ENCODE assay signal across 21 cellular contexts in the genomic region with DNA sequence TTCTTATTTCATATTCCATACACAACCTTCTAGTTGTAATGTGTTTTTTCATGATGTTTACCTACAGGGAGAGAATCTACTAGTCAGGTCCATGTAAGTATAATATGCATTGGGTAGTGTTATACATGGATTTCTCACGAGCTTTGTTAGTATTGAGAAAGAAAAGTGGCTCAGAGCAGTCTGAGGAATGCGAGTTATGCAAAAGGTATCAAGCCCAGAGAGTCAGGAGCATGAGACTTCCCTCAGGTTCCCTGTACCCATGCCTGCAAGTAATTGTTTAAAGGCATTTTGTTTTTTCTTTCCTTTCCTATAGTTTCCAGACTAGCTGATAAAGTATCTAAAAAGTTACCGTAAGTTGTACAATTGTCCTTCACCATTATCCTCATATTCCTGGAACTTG.
DNase-seq lines count a peak whose midpoint lies in the region; ATAC-seq and TF ChIP-seq lines count a peak whose summit lies in the region.
"Had no signal": no experiment of that assay in that cellular context is flagged by ENCODE, and none has a peak within 500 bp of the region (broad histone marks: within the 10 kb centered on the region; RNA-seq: fewer than 3 reads in every experiment).

No MANE protein-coding gene starts in this region.

- intact Hi-C loops in upper lobe of right lung (cut with DNase I) (no loop called here), transverse colon (cut with DNase I; ENCODE audit: low total_unique reads) (no loop called here)

- 62 to 88% methylated on average over 2 to 3 of the region's 3 CpGs for WGBS in transverse colon (ENCODE audit: low coverage in 1 of 2), 2 donors

- no peak overlapping the region for H2AFZ ChIP-seq in GM23338

- H3K4me3 Mint-ChIP-seq in GM23338: no peak overlapping the region
- H3K4me3 Mint-ChIP-seq: B cell, CD14-positive monocyte had no signal

- no peaks in the 10 kb centered on the region for H3F3A ChIP-seq in GM23338 (replicated peaks; ENCODE audit: low read depth)

- no peak overlapping the region for H3K4me3 ChIP-seq in GM23338
- H3K4me3 ChIP-seq in choroid plexus epithelial cell (ENCODE audit: low read depth, low read length): no peak overlapping the region
- no peak overlapping the region for H3K4me3 ChIP-seq in upper lobe of right lung
- H3K4me3 ChIP-seq in transverse colon: no peak overlapping the region
- H3K4me3 ChIP-seq: A549, Peyer's patch, SJCRH30 had no signal

- peaks cover 25% of the 10 kb centered on the region for H3K4me1 Mint-ChIP-seq in GM23338
- H3K4me1 Mint-ChIP-seq: CD14-positive monocyte had no signal

- H3K79me2 ChIP-seq in GM23338 (replicated peaks; ENCODE audit: insufficient read depth): no peaks in the 10 kb centered on the region

- peaks cover 8% of the 10 kb centered on the region; the same call in 2 of the 3 replicates for H3K36me3 Mint-ChIP-seq in GM23338 (ENCODE audit: low read depth)
- H3K36me3 Mint-ChIP-seq: CD14-positive monocyte had no signal

- DNase-seq in GM23338 (ENCODE audit: low spot score) (peak; percentile 66), choroid plexus epithelial cell (ENCODE audit: low read depth) (peak; percentile 21), kidney glomerular epithelial cell (lab: John Stamatoyannopoulos, UW) (peak; percentile 2), upper lobe of right lung (no peak), NCI-H345 treated with DMSO at 0.1 percent for 48 hours (lab: John Stamatoyannopoulos, UW; ENCODE audit: unreplicated experiment) (no peak), transverse colon (no peak)
- DNase-seq: DMS79 treated with DMSO at 0.1 percent for 48 hours, Karpas-422, MV-4-11, NCI-H1105 treated with DMSO at 0.1 percent for 48 hours, NCI-H2081, NCI-H2171, NCI-H345, NCI-H524 treated with DMSO at 0.1 percent for 48 hours, Peyer's patch, SJCRH30 had no signal

- H3K27ac ChIP-seq in GM23338 (ENCODE audit: low read depth) (no peak overlapping the region), upper lobe of right lung (no peak overlapping the region), transverse colon (no peak overlapping the region)
- H3K27ac ChIP-seq: A549, Peyer's patch, SJCRH30 had no signal

- H3K9me3 ChIP-seq in upper lobe of right lung (no peaks in the 10 kb centered on the region), transverse colon (no peaks in the 10 kb centered on the region)
- H3K9me3 ChIP-seq: A549, Peyer's patch, SJCRH30 had no signal

- peaks cover 8% of the 10 kb centered on the region for H3K9me3 Mint-ChIP-seq in GM23338

- peaks cover 2% of the 10 kb centered on the region for H3K27me3 Mint-ChIP-seq in GM23338 (ENCODE audit: insufficient read depth, low read depth, poor library complexity)
- H3K27me3 Mint-ChIP-seq: B cell had no signal

- H3K36me3 ChIP-seq in GM23338 (ENCODE audit: insufficient read depth) (no peaks in the 10 kb centered on the region), upper lobe of right lung (no peaks in the 10 kb centered on the region), transverse colon (no peaks in the 10 kb centered on the region)
- H3K36me3 ChIP-seq: Peyer's patch, SJCRH30 had no signal

- in situ Hi-C loops in transverse colon (cut with MboI; ENCODE audit: low pct_ligation_motif_present in 1 of 4, low pct_unique_long_range_greater_than_20kb in 1 of 4, low sequenced_read_pairs in 3 of 4): no loop called here

- no peak overlapping the region for H3K4me2 ChIP-seq in GM23338
- H3K4me2 ChIP-seq: A549 had no signal

- ATAC-seq in GM23338 (peak; percentile 93), upper lobe of right lung (peak; percentile 58), GM18519 (IDR thresholded peaks at IDR 0.05; ENCODE audit: low FRiP score, unreplicated experiment) (no peak)
- ATAC-seq: A549, HCT116 had no signal

- peak overlapping the region; percentile 0; the same call in 1 of the 2 replicates for H3K27ac Mint-ChIP-seq in GM23338
- H3K27ac Mint-ChIP-seq: B cell, CD14-positive monocyte had no signal

- no peaks in the 10 kb centered on the region for H3K9me2 ChIP-seq in GM23338 (ENCODE audit: insufficient read depth)

- H3K27me3 ChIP-seq in GM23338 (ENCODE audit: insufficient read depth) (no peaks in the 10 kb centered on the region), upper lobe of right lung (no peaks in the 10 kb centered on the region), transverse colon (no peaks in the 10 kb centered on the region)
- H3K27me3 ChIP-seq: Peyer's patch, SJCRH30 had no signal

- TF ChIP-seq EP300 in transverse colon (IDR thresholded peaks at IDR 0.05; ENCODE audit: low read depth): no peak

- no peaks in the 10 kb centered on the region for H4K20me1 ChIP-seq in GM23338 (replicated peaks; ENCODE audit: insufficient read depth)

- TF ChIP-seq CTCF in GM23338 (conservative IDR thresholded peaks at IDR 0.05; ENCODE audit: low read depth in 2 of 2) (no peak), choroid plexus epithelial cell (conservative IDR thresholded peaks at IDR 0.05; ENCODE audit: low read depth, low read length) (no peak), upper lobe of right lung (IDR thresholded peaks at IDR 0.05) (no peak), transverse colon (IDR thresholded peaks at IDR 0.05) (no peak)

- H3K4me1 ChIP-seq in GM23338 (ENCODE audit: insufficient read depth) (peaks cover 4% of the 10 kb centered on the region; the same call in 1 of the 2 replicates), upper lobe of right lung (no peaks in the 10 kb centered on the region), transverse colon (no peaks in the 10 kb centered on the region)
- H3K4me1 ChIP-seq: A549, Peyer's patch had no signal

- no peak for TF ChIP-seq POLR2A in transverse colon (IDR thresholded peaks at IDR 0.05)

TF ChIP-seq in GM23338, 12 proteins besides CTCF, POLR2A, EP300 and RAD21 (continues in another document):
- TF ChIP-seq ZNF114 (CRISPR knock-in tag; IDR thresholded peaks at IDR 0.05) (no peak), CREB1 (CRISPR knock-in tag; IDR thresholded peaks at IDR 0.05; ENCODE audit: low read depth) (no peak), JUNB (IDR thresholded peaks at IDR 0.05; ENCODE audit: unreplicated experiment) (no peak), EZH2 (IDR thresholded peaks at IDR 0.05; ENCODE audit: low read depth, unreplicated experiment) (no peak)
- TF ChIP-seq, protein P1, sequence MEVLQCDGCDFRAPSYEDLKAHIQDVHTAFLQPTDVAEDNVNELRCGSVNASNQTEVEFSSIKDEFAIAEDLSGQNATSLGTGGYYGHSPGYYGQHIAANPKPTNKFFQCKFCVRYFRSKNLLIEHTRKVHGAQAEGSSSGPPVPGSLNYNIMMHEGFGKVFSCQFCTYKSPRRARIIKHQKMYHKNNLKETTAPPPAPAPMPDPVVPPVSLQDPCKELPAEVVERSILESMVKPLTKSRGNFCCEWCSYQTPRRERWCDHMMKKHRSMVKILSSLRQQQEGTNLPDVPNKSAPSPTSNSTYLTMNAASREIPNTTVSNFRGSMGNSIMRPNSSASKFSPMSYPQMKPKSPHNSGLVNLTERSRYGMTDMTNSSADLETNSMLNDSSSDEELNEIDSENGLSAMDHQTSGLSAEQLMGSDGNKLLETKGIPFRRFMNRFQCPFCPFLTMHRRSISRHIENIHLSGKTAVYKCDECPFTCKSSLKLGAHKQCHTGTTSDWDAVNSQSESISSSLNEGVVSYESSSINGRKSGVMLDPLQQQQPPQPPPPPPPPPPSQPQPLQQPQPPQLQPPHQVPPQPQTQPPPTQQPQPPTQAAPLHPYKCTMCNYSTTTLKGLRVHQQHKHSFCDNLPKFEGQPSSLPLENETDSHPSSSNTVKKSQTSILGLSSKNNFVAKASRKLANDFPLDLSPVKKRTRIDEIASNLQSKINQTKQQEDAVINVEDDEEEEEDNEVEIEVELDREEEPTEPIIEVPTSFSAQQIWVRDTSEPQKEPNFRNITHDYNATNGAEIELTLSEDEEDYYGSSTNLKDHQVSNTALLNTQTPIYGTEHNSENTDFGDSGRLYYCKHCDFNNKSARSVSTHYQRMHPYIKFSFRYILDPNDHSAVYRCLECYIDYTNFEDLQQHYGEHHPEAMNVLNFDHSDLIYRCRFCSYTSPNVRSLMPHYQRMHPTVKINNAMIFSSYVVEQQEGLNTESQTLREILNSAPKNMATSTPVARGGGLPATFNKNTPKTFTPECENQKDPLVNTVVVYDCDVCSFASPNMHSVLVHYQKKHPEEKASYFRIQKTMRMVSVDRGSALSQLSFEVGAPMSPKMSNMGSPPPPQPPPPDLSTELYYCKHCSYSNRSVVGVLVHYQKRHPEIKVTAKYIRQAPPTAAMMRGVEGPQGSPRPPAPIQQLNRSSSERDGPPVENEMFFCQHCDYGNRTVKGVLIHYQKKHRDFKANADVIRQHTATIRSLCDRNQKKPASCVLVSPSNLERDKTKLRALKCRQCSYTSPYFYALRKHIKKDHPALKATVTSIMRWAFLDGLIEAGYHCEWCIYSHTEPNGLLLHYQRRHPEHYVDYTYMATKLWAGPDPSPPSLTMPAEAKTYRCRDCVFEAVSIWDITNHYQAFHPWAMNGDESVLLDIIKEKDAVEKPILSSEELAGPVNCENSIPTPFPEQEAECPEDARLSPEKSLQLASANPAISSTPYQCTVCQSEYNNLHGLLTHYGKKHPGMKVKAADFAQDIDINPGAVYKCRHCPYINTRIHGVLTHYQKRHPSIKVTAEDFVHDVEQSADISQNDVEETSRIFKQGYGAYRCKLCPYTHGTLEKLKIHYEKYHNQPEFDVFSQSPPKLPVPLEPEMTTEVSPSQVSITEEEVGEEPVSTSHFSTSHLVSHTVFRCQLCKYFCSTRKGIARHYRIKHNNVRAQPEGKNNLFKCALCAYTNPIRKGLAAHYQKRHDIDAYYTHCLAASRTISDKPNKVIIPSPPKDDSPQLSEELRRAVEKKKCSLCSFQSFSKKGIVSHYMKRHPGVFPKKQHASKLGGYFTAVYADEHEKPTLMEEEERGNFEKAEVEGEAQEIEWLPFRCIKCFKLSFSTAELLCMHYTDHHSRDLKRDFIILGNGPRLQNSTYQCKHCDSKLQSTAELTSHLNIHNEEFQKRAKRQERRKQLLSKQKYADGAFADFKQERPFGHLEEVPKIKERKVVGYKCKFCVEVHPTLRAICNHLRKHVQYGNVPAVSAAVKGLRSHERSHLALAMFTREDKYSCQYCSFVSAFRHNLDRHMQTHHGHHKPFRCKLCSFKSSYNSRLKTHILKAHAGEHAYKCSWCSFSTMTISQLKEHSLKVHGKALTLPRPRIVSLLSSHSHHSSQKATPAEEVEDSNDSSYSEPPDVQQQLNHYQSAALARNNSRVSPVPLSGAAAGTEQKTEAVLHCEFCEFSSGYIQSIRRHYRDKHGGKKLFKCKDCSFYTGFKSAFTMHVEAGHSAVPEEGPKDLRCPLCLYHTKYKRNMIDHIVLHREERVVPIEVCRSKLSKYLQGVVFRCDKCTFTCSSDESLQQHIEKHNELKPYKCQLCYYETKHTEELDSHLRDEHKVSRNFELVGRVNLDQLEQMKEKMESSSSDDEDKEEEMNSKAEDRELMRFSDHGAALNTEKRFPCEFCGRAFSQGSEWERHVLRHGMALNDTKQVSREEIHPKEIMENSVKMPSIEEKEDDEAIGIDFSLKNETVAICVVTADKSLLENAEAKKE (CRISPR knock-in tag; IDR thresholded peaks at IDR 0.05): no peak

Comparison
In these comparisons a context has a peak if more than half of its experiments do, and no peak if none do; other contexts are left out.
1. DNase-seq: peak in GM23338 (single experiment), choroid plexus epithelial cell (single experiment) and kidney glomerular epithelial cell (single experiment); none in upper lobe of right lung (single experiment), NCI-H345 treated with DMSO at 0.1 percent for 48 hours (single experiment) and transverse colon (single experiment).